In the genomic region with DNA sequence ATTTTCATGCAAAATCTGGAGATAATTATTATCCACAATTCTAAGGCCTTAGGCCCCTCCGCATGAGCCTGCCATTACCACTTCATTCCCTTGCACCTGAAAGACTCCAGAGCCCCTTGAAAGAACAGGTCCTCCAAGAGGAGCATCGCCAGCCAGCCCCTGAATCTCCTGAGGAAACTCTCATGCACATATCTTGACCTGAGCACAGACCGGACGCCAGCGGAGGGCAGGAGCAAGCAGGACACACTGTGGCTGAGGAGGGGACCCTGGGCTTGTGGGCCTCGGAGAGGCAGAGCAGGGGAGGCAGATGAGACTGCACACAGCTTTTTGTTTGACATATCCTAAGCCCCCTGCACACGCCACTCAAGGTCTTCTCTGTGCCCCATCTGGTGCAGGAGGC, we compare ENCODE assay signal across 6 cellular contexts.
"Had no signal": no experiment of that assay in that cellular context is flagged by ENCODE, and none has a peak within 500 bp of the region (broad histone marks: within the 10 kb centered on the region; RNA-seq: fewer than 3 reads in every experiment).

No MANE protein-coding gene starts in this region.

- H3K4me1 ChIP-seq: HAP-1 had no signal

- DNase-seq: GM23248, GOT3, H7, HFFc6 had no signal

- H3K4me3 ChIP-seq: GM23248, HAP-1 had no signal

- H3K36me3 ChIP-seq: HAP-1 had no signal

- H3K27ac ChIP-seq: GM23248, HL-60 had no signal
